Comparison of ENCODE assay signal across 20 cellular contexts in the genomic region with DNA sequence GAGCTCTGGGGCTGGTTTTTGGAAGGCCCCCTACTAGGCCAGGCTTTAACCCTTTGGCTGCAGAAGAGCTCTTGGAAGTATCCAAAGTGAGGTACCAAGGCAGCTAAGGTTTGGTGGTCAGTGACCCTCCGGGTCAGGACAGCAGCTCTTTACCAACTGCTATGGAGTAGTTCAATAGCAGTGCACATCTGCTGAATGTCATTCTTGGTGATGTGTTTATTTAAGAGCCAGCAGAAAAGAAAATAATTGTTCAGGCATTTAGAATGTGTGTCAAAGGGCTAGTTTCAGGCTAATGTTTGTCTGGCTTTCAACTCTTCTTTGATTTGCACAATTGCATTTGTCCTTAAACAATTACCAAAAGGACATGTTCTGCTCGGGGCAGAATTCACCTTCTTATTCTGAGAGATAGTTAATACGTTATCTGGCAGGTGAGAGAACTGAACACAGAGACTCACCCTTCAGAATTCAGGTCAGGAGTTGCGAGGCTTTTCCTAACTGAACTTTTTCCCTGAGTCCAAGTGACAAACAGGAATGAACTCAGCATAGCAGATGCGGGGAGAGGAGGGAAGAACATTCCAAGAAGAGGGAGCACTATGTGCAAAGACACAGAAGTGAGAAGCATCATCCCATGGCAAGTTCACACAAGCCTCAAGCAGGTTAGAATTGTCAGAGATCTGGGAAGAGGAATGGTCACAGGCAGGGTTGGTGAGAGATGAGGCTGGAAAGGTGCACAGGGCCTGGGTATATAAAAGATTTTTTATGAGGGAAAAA.
A peak's percentile ranks its signal among the peaks of the same experiment; 100 is the strongest.
DNase-seq lines count a peak whose midpoint lies in the region; TF ChIP-seq lines count a peak whose summit lies in the region.
"Had no signal": no experiment of that assay in that cellular context is flagged by ENCODE, and none has a peak within 500 bp of the region (broad histone marks: within the 10 kb centered on the region; RNA-seq: fewer than 3 reads in every experiment).

No MANE protein-coding gene starts in this region.

- H3K4me2 ChIP-seq in SK-N-SH: peak overlapping the region; percentile 52

- no peaks in the 10 kb centered on the region for H3K9me2 ChIP-seq in SK-N-SH

- H4K20me1 ChIP-seq in SK-N-SH (ENCODE audit: insufficient read depth): no peaks in the 10 kb centered on the region

- TF ChIP-seq RAD21 in SK-N-SH (IDR thresholded peaks at IDR 0.05; ENCODE audit: low read length): no peak

- no TSS peak for BruUV-seq in A673 (replicated peaks; lab: Mats Ljungman, UMichigan)

- WGBS in SK-N-SH (ENCODE audit: low lambda C conversion rate): 74% methylated on average over 5 of the region's 5 CpGs

- peak overlapping the region; percentile 36 to 76; a peak in 3 of 4 replicates for H3K27ac ChIP-seq in SK-N-SH (ENCODE audit: low read depth in 2 of 2, low read length in 1 of 2)
- no peak overlapping the region for H3K27ac ChIP-seq in A673 (ENCODE audit: low read depth, low read length, poor library complexity, severe bottlenecking)
- H3K27ac ChIP-seq: ascending aorta, esophagus muscularis mucosa, skin epidermis, thyroid gland had no signal

- CTCF ChIA-PET in SK-N-SH (lab: Yijun Ruan, JAX) (interaction anchor here (0.8 kb wide), 1 partner anchor 14 kb away, joined by 3 read pairs; no protein-coding TSS in a partner anchor), A673 (lab: Charles Lee) (no interaction called here)

- H3K4me1 ChIP-seq in SK-N-SH (ENCODE audit: control insufficient read depth in 1 of 2, insufficient read depth in 2 of 2, low read depth in 1 of 2, low read length in 1 of 2) (peaks cover 7 to 33% of the 10 kb centered on the region in 2 experiments; a peak in 3 of 4 replicates), A673 (ENCODE audit: insufficient read depth, low read length, poor library complexity, severe bottlenecking) (peaks cover 4% of the 10 kb centered on the region)
- H3K4me1 ChIP-seq: ascending aorta, esophagus muscularis mucosa, thyroid gland had no signal

- H2AFZ ChIP-seq in SK-N-SH (ENCODE audit: low read depth): no peak overlapping the region; the same call in 1 of the 2 replicates

- in situ Hi-C loops in Caki2 (cut with HindIII; ENCODE audit: low pct_unique_long_range_greater_than_20kb, low sequenced_read_pairs): no loop called here

- POLR2A ChIA-PET in SK-N-SH (lab: Yijun Ruan, JAX): no interaction called here
- POLR2A ChIA-PET in A673 (lab: Charles Lee; ENCODE audit: low non-redundant PET): no interaction called here

- H3K9me3 ChIP-seq in SK-N-SH (no peaks in the 10 kb centered on the region), A673 (ENCODE audit: low read depth, low read length, poor library complexity, severe bottlenecking) (no peaks in the 10 kb centered on the region)
- H3K9me3 ChIP-seq: ascending aorta, BE2C, esophagus muscularis mucosa, thyroid gland had no signal

- TF ChIP-seq CTCF in SK-N-SH (IDR thresholded peaks at IDR 0.05) (no peak), A673 (conservative IDR thresholded peaks at IDR 0.05; ENCODE audit: low read depth, low read length) (no peak)

- DNase-seq in Caki2 (ENCODE audit: low read depth) (peak; percentile 58), M059J (ENCODE audit: low read depth) (peak; percentile 69), SK-N-SH (no peak), iris pigment epithelial cell (ENCODE audit: low read depth) (peak; percentile 14), D341Med (ENCODE audit: low spot score) (no peak), NCI-H446 treated with DMSO at 0.1 percent for 48 hours (lab: John Stamatoyannopoulos, UW) (no peak), A673 (ENCODE audit: low spot score) (no peak)
- DNase-seq in activated CD8-positive, alpha-beta memory T cell treated with anti-CD3 and anti-CD28 coated beads for 24 hours: no peak
- DNase-seq: activated CD4-positive, alpha-beta T cell treated with anti-CD3 and anti-CD28 coated beads for 36 hours; activated CD8-positive, alpha-beta memory T cell treated with anti-CD3 and anti-CD28 coated beads, Interleukin-2, amount 50 U/mL, for 48 hours; activated naive CD4-positive, alpha-beta T cell; BE2C; DMS 273 treated with DMSO at 0.1 percent for 48 hours; kidney glomerular epithelial cell; NCI-H2029 treated with DMSO at 0.1 percent for 48 hours; SJCRH30; thyroid gland had no signal

- TF ChIP-seq EP300 in SK-N-SH (IDR thresholded peaks at IDR 0.05; ENCODE audit: borderline replicate concordance in 1 of 2, low read depth in 1 of 2, low read length in 1 of 2): no peak

- intact Hi-C loops in A673 (cut with micrococcal nuclease; ENCODE audit: unreplicated experiment): no loop called here

- peaks cover 7% of the 10 kb centered on the region; the same call in 1 of the 2 replicates for H3K79me2 ChIP-seq in SK-N-SH (ENCODE audit: insufficient read depth)

- peak overlapping the region; percentile 46 for H3K9ac ChIP-seq in SK-N-SH

- H3K4me3 ChIP-seq in SK-N-SH (ENCODE audit: low read depth in 2 of 2, low read length in 1 of 2) (no peak overlapping the region; a peak in 1 of 4 replicates), A673 (ENCODE audit: low read depth, low read length, poor library complexity, severe bottlenecking) (no peak overlapping the region)
- H3K4me3 ChIP-seq: ascending aorta, esophagus muscularis mucosa, SJCRH30, skin epidermis, thyroid gland had no signal

- H3K27me3 ChIP-seq in SK-N-SH (ENCODE audit: insufficient read depth) (no peaks in the 10 kb centered on the region), A673 (replicated peaks; ENCODE audit: insufficient read depth, low read depth, low read length, poor library complexity) (no peaks in the 10 kb centered on the region)
- H3K27me3 ChIP-seq: ascending aorta, BE2C, esophagus muscularis mucosa, SJCRH30, thyroid gland had no signal

- no peaks in the 10 kb centered on the region for H3K36me3 ChIP-seq in SK-N-SH (replicated peaks in 1 of 2; ENCODE audit: control insufficient read depth in 1 of 2, insufficient read depth in 2 of 2, low read length in 1 of 2)
- no peaks in the 10 kb centered on the region for H3K36me3 ChIP-seq in A673 (ENCODE audit: insufficient read depth, low read length, poor library complexity, severe bottlenecking)
- H3K36me3 ChIP-seq: ascending aorta, BE2C, esophagus muscularis mucosa, SJCRH30, thyroid gland had no signal

- peaks cover 44% of the 10 kb centered on the region for H3F3A ChIP-seq in SK-N-SH (replicated peaks; ENCODE audit: insufficient read depth)

TF ChIP-seq in SK-N-SH, 30 proteins besides CTCF, POLR2A, EP300 and RAD21:
- TF ChIP-seq TCF12 (IDR thresholded peaks at IDR 0.05) (peak; percentile 37; the same call in 1 of the 2 replicates), MEF2A (IDR thresholded peaks at IDR 0.05; ENCODE audit: borderline replicate concordance, low read depth) (no peak), FOXJ3 (CRISPR knock-in tag; IDR thresholded peaks at IDR 0.05) (no peak), YY1 (IDR thresholded peaks at IDR 0.05; ENCODE audit: low read depth) (no peak), SMC3 (IDR thresholded peaks at IDR 0.05; ENCODE audit: low read depth, low read length) (no peak), RCOR1 (IDR thresholded peaks at IDR 0.05; ENCODE audit: low read length) (no peak)
- TF ChIP-seq, protein P1, sequence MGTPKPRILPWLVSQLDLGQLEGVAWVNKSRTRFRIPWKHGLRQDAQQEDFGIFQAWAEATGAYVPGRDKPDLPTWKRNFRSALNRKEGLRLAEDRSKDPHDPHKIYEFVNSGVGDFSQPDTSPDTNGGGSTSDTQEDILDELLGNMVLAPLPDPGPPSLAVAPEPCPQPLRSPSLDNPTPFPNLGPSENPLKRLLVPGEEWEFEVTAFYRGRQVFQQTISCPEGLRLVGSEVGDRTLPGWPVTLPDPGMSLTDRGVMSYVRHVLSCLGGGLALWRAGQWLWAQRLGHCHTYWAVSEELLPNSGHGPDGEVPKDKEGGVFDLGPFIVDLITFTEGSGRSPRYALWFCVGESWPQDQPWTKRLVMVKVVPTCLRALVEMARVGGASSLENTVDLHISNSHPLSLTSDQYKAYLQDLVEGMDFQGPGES (IDR thresholded peaks at IDR 0.05; ENCODE audit: low read depth, low read length): no peak
- TF ChIP-seq, protein P2, sequence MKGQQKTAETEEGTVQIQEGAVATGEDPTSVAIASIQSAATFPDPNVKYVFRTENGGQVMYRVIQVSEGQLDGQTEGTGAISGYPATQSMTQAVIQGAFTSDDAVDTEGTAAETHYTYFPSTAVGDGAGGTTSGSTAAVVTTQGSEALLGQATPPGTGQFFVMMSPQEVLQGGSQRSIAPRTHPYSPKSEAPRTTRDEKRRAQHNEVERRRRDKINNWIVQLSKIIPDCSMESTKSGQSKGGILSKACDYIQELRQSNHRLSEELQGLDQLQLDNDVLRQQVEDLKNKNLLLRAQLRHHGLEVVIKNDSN (IDR thresholded peaks at IDR 0.05; ENCODE audit: borderline replicate concordance, low read depth): no peak

Comparison
In these comparisons a context has a peak if more than half of its experiments do, and no peak if none do; other contexts are left out.
1. DNase-seq: peak in Caki2 (single experiment), M059J (single experiment) and iris pigment epithelial cell (single experiment); none in SK-N-SH (single experiment), D341Med (single experiment), NCI-H446 treated with DMSO at 0.1 percent for 48 hours (single experiment), A673 (single experiment) and activated CD8-positive, alpha-beta memory T cell treated with anti-CD3 and anti-CD28 coated beads for 24 hours (single experiment).